ENCODE assay signal across 23 cellular contexts in the genomic region with DNA sequence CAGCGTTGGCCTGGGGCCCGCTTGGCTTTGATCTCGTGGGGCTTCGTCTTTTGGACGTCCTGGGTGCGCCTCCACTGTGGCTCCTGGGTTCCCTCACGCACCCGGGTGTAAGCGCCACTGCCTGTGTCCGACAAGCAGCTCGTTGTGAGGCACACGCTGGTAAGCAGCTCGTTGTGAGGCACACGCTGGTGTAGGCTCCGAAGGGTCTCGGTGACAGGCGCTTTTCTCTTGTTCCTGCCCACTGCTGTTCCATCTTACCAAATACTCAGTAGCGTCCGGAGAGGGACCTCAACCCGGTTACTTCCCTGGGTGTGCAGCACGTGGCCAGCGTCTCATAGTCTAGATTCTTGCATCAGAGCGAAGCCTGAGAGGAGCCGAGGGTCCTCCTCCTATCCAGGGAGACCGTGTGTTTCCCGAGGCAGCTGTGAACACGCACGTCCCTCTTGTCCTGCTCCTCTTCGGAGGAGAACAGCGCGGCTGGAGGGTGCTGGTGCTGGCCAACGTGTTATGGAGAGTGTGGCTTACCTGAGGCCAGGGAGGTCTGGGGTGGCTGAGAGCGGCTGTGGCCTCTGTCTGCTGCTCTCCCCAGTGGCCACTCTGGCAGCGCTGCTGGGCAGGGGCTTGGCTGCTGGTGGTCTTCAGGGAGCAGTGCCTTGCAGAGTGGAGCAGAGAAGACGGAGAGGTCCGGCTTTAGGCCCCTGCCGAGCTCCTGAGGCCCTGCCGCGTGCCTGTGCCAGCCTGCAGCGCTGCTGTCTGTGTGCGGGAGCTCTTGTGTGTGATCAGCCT. TPM values are rescaled to one million over a fixed set of nuclear protein-coding genes. Genes with fewer than 3 reads are reported as not detected.
DNase-seq lines count a peak whose midpoint lies in the region; ATAC-seq and TF ChIP-seq lines count a peak whose summit lies in the region.
"Had no signal": no experiment of that assay in that cellular context is flagged by ENCODE, and none has a peak within 500 bp of the region (broad histone marks: within the 10 kb centered on the region; RNA-seq: fewer than 3 reads in every experiment).

No MANE protein-coding gene starts in this region.

- peaks cover 6% of the 10 kb centered on the region for H3K27me3 Mint-ChIP-seq in glutamatergic neuron (ENCODE audit: unreplicated experiment)
- H3K27me3 Mint-ChIP-seq in CD4-positive, alpha-beta T cell: no peaks in the 10 kb centered on the region
- H3K27me3 Mint-ChIP-seq: activated naive CD8-positive, alpha-beta T cell had no signal

- H4K20me1 ChIP-seq in DND-41 (ENCODE audit: insufficient read depth, low read length) (peaks cover 29% of the 10 kb centered on the region), OCI-LY3 (ENCODE audit: insufficient read depth, low read length) (peaks cover 68% of the 10 kb centered on the region)

- H3K4me3 ChIP-seq in DND-41 (ENCODE audit: low read depth in 1 of 2, low read length in 2 of 2): no peak overlapping the region
- H3K4me3 ChIP-seq in OCI-LY3 (ENCODE audit: low read length): peak overlapping the region; percentile 23; the same call in 1 of the 2 replicates
- H3K4me3 ChIP-seq in skin epidermis: no peak overlapping the region
- H3K4me3 ChIP-seq: HAP-1, left lung, testis had no signal

- H3K36me3 ChIP-seq in DND-41 (ENCODE audit: insufficient read depth, low read length) (peaks cover 94% of the 10 kb centered on the region), OCI-LY3 (replicated peaks; ENCODE audit: low read depth, low read length) (peaks cover 29% of the 10 kb centered on the region)

- POLR2A ChIA-PET in CD4-positive, alpha-beta T cell (lab: Charles Lee): no interaction called here

- H3K9me3 ChIP-seq in DND-41 (ENCODE audit: insufficient read depth, low read length, severe bottlenecking) (no peaks in the 10 kb centered on the region), OCI-LY3 (ENCODE audit: insufficient read depth, low read length) (no peaks in the 10 kb centered on the region)
- H3K9me3 ChIP-seq in CD4-positive, alpha-beta T cell (ENCODE audit: control insufficient read depth, low read length): no peaks in the 10 kb centered on the region
- H3K9me3 ChIP-seq: HAP-1, left lung, testis had no signal

- peak overlapping the region; percentile 55 for H3K27ac ChIP-seq in DND-41 (ENCODE audit: low read length)
- peak overlapping the region; percentile 67 for H3K27ac ChIP-seq in OCI-LY3 (ENCODE audit: low read length)
- peak overlapping the region in 12 of 21 experiments; percentile 25 to 87 (median 49) for H3K27ac ChIP-seq in skin epidermis
- no peak overlapping the region for H3K27ac ChIP-seq in CD4-positive, alpha-beta T cell (ENCODE audit: low read depth, low read length)
- H3K27ac ChIP-seq: left lung, testis had no signal

- H3K9ac ChIP-seq in DND-41 (ENCODE audit: low read depth, low read length) (no peak overlapping the region), OCI-LY3 (ENCODE audit: low read length) (no peak overlapping the region)

- H3K4me3 Mint-ChIP-seq in glutamatergic neuron (ENCODE audit: unreplicated experiment): no peak overlapping the region
- no peak overlapping the region for H3K4me3 Mint-ChIP-seq in CD4-positive, alpha-beta T cell
- H3K4me3 Mint-ChIP-seq: activated naive CD8-positive, alpha-beta T cell; CD8-positive, alpha-beta T cell had no signal

- H3K27me3 ChIP-seq in DND-41 (ENCODE audit: insufficient read depth, low read length, poor library complexity) (no peaks in the 10 kb centered on the region), OCI-LY3 (ENCODE audit: low read depth, low read length) (peaks cover 4% of the 10 kb centered on the region)
- no peaks in the 10 kb centered on the region for H3K27me3 ChIP-seq in CD4-positive, alpha-beta T cell (ENCODE audit: control insufficient read depth, insufficient read depth, low read length)
- H3K27me3 ChIP-seq: left lung, testis had no signal

- H3K36me3 Mint-ChIP-seq in glutamatergic neuron (ENCODE audit: unreplicated experiment): peaks cover 7% of the 10 kb centered on the region
- peaks cover 22% of the 10 kb centered on the region for H3K36me3 Mint-ChIP-seq in CD4-positive, alpha-beta T cell (ENCODE audit: low read depth)

- H3K4me1 ChIP-seq in DND-41 (ENCODE audit: insufficient read depth, low read length) (peaks cover 56% of the 10 kb centered on the region), OCI-LY3 (ENCODE audit: low read length) (peaks cover 56% of the 10 kb centered on the region)
- H3K4me1 ChIP-seq: HAP-1 had no signal

- CTCF ChIA-PET in CD4-positive, alpha-beta T cell (lab: Charles Lee): no interaction called here

- TF ChIP-seq CTCF in DND-41 (IDR thresholded peaks at IDR 0.05; ENCODE audit: borderline replicate concordance, extremely low read depth, low read length, poor library complexity, severe bottlenecking) (no peak), OCI-LY3 (IDR thresholded peaks at IDR 0.05; ENCODE audit: low read depth, low read length) (peak; percentile 3; the same call in 1 of the 2 replicates), glutamatergic neuron (IDR thresholded peaks at IDR 0.05; ENCODE audit: partially characterized antibody, unreplicated experiment) (no peak)
- no peak for TF ChIP-seq CTCF in CD4-positive, alpha-beta T cell (IDR thresholded peaks at IDR 0.05)

- H3K4me2 ChIP-seq in DND-41 (ENCODE audit: insufficient read depth, low read length) (no peak overlapping the region), OCI-LY3 (ENCODE audit: low read length) (peak overlapping the region; percentile 57)

- intact Hi-C loops in CD4-positive, alpha-beta T cell (cut with DNase I, micrococcal nuclease): no loop called here

- ATAC-seq in DND-41 (ENCODE audit: insufficient read depth, low read depth): no peak
- ATAC-seq in CD4-positive, alpha-beta T cell (ENCODE audit: poor library complexity): no peak
- ATAC-seq: CD8-positive, alpha-beta T cell; left lung had no signal

- H3K27ac Mint-ChIP-seq in glutamatergic neuron (ENCODE audit: unreplicated experiment): peak overlapping the region; percentile 28
- no peak overlapping the region for H3K27ac Mint-ChIP-seq in CD4-positive, alpha-beta T cell
- H3K27ac Mint-ChIP-seq: activated naive CD8-positive, alpha-beta T cell; CD8-positive, alpha-beta T cell had no signal

- DNase-seq in DND-41: no peak
- DNase-seq in glutamatergic neuron: no peak
- no peak for DNase-seq in NCI-H774 (lab: John Stamatoyannopoulos, UW)
- no peak for DNase-seq in stimulated activated naive CD4-positive, alpha-beta T cell (lab: John Stamatoyannopoulos, UW)
- DNase-seq in CD4-positive, alpha-beta T cell: no peak
- DNase-seq: activated CD4-positive, alpha-beta T cell treated with anti-CD3 and anti-CD28 coated beads for 1 hour; CD8-positive, alpha-beta T cell; DMS53; effector CD8-positive, alpha-beta T cell; Karpas-422; NCI-H1048; NCI-H1930; NCI-H446 treated with DMSO at 0.1 percent for 48 hours; RPMI8226; testis had no signal

- H3K79me2 ChIP-seq in DND-41 (ENCODE audit: insufficient read depth, low read length): peaks cover 100% of the 10 kb centered on the region
- H3K79me2 ChIP-seq in OCI-LY3 (ENCODE audit: low read length): 0 out of 2 replicates have a peak, but pooled peaks cover 4% of the 10 kb centered on the region

- peaks cover 29% of the 10 kb centered on the region for H3K4me1 Mint-ChIP-seq in glutamatergic neuron (ENCODE audit: low read depth, unreplicated experiment)
- H3K4me1 Mint-ChIP-seq in CD4-positive, alpha-beta T cell (ENCODE audit: low read depth): no peaks in the 10 kb centered on the region

- H3K9me3 Mint-ChIP-seq in glutamatergic neuron (ENCODE audit: unreplicated experiment): peaks cover 5% of the 10 kb centered on the region
- H3K9me3 Mint-ChIP-seq in CD4-positive, alpha-beta T cell: no peaks in the 10 kb centered on the region
- H3K9me3 Mint-ChIP-seq: CD8-positive, alpha-beta T cell had no signal

- no peak overlapping the region for H2AFZ ChIP-seq in DND-41 (ENCODE audit: low read depth, low read length)
- no peak overlapping the region for H2AFZ ChIP-seq in OCI-LY3 (ENCODE audit: low read depth, low read length)

RNA-seq across cellular contexts. Expression of a gene that starts 32.1 kb away (rescaled TPM):
- 1.4 TPM for total RNA-seq in glutamatergic neuron (ENCODE audit: unreplicated experiment)
- not detected for total RNA-seq in CD4-positive, alpha-beta T cell
- total RNA-seq: CD8-positive, alpha-beta T cell; cerebellum; HT1080; renal cortical epithelial cell had no signal
